Comparison of ENCODE assay signal across 16 cellular contexts in genomic region chr7:54769203-54769602, GRCh38.
"Had no signal": no experiment of that assay in that cellular context is flagged by ENCODE, and none has a peak within 500 bp of the region (broad histone marks: within the 10 kb centered on the region; RNA-seq: fewer than 3 reads in every experiment).

No MANE protein-coding gene starts in this region.

- H3K27ac ChIP-seq: heart left ventricle, ovary, testis, VCaP had no signal

- H3K27me3 ChIP-seq: ovary, testis had no signal

- H3K4me1 ChIP-seq: testis had no signal

- ATAC-seq: activated CD4-positive, alpha-beta T cell treated with anti-CD3 and anti-CD28 coated beads for 36 hours; activated CD8-positive, alpha-beta T cell treated with anti-CD3 and anti-CD28 coated beads for 36 hours; effector memory CD8-positive, alpha-beta T cell; heart left ventricle; stimulated activated naive CD8-positive, alpha-beta T cell treated with anti-CD3 and anti-CD28 coated beads, Interleukin-15, amount 100 ng/mL, for 72 hours; T-cell had no signal

- H3K4me3 Mint-ChIP-seq: activated CD4-positive, alpha-beta T cell treated with anti-CD3 and anti-CD28 coated beads for 36 hours; activated CD8-positive, alpha-beta T cell treated with anti-CD3 and anti-CD28 coated beads for 36 hours; activated T-helper 1 cell treated with anti-CD3 and anti-CD28 coated beads, Interleukin-12 subunit alpha, Interleukin-12 subunit beta, Interleukin-2, Interleukin-4 antibody, amounts not matched to agents 30 ng/mL and 10 ng/mL and 1 ng/mL, durations not matched to agents 14 hours and 24 hours and 36 hours; effector memory CD8-positive, alpha-beta T cell; neural crest cell; stimulated activated naive CD8-positive, alpha-beta T cell treated with anti-CD3 and anti-CD28 coated beads, Interleukin-15, amount 100 ng/mL, for 72 hours; T-cell had no signal

- H3K9me3 Mint-ChIP-seq: activated CD8-positive, alpha-beta T cell treated with anti-CD3 and anti-CD28 coated beads for 36 hours; activated T-helper 1 cell treated with anti-CD3 and anti-CD28 coated beads, Interleukin-12 subunit alpha, Interleukin-12 subunit beta, Interleukin-2, Interleukin-4 antibody, amounts not matched to agents 30 ng/mL and 10 ng/mL and 1 ng/mL, durations not matched to agents 14 hours and 24 hours and 36 hours; effector memory CD8-positive, alpha-beta T cell; neural crest cell; stimulated activated naive CD8-positive, alpha-beta T cell treated with anti-CD3 and anti-CD28 coated beads, Interleukin-15, amount 100 ng/mL, for 72 hours; T-cell had no signal

- H3K36me3 Mint-ChIP-seq: T-cell had no signal

- H3K9me3 ChIP-seq: heart left ventricle, ovary, testis had no signal

- DNase-seq: activated CD4-positive, alpha-beta T cell treated with anti-CD3 and anti-CD28 coated beads for 36 hours; activated CD8-positive, alpha-beta T cell treated with anti-CD3 and anti-CD28 coated beads for 36 hours; activated naive CD4-positive, alpha-beta T cell treated with Interleukin-2 at 50 U/mL for 16 hours; effector memory CD8-positive, alpha-beta T cell; heart left ventricle; islet precursor cell; ovary; stimulated activated CD4-positive, alpha-beta T cell treated with anti-CD3 and anti-CD28 coated beads, Interleukin-15, amount 100 ng/mL, for 24 hours; stimulated activated CD4-positive, alpha-beta T cell treated with anti-CD3 and anti-CD28 coated beads, Interleukin-4, amount 100 ng/mL, for 24 hours; stimulated activated naive CD8-positive, alpha-beta T cell treated with anti-CD3 and anti-CD28 coated beads, Interleukin-15, amount 100 ng/mL, for 72 hours; T-cell; T1000; testis had no signal

- H3K27ac Mint-ChIP-seq: activated CD4-positive, alpha-beta T cell treated with anti-CD3 and anti-CD28 coated beads for 36 hours; activated CD8-positive, alpha-beta T cell treated with anti-CD3 and anti-CD28 coated beads for 36 hours; activated T-helper 1 cell treated with anti-CD3 and anti-CD28 coated beads, Interleukin-12 subunit alpha, Interleukin-12 subunit beta, Interleukin-2, Interleukin-4 antibody, amounts not matched to agents 30 ng/mL and 10 ng/mL and 1 ng/mL, durations not matched to agents 14 hours and 24 hours and 36 hours; effector memory CD8-positive, alpha-beta T cell; T-cell had no signal

- H3K36me3 ChIP-seq: heart left ventricle, ovary had no signal

- H3K4me3 ChIP-seq: heart left ventricle, ovary, testis had no signal
